In genomic region chr17:332558-333322, GRCh38 we compare ENCODE assay signal across 9 cellular contexts. TPM values are rescaled to one million over a fixed set of nuclear protein-coding genes. Genes with fewer than 3 reads are reported as not detected.
DNase-seq lines count a peak whose midpoint lies in the region; ATAC-seq and TF ChIP-seq lines count a peak whose summit lies in the region.
"Had no signal": no experiment of that assay in that cellular context is flagged by ENCODE, and none has a peak within 500 bp of the region (broad histone marks: within the 10 kb centered on the region; RNA-seq: fewer than 3 reads in every experiment).

No MANE protein-coding gene starts in this region.

- H3K9me3 Mint-ChIP-seq in activated T-helper 1 cell treated with anti-CD3 and anti-CD28 coated beads, Interleukin-12 subunit alpha, Interleukin-12 subunit beta, Interleukin-2, Interleukin-4 antibody, amounts not matched to agents 30 ng/mL and 10 ng/mL and 1 ng/mL, durations not matched to agents 14 hours and 24 hours and 36 hours: no peaks in the 10 kb centered on the region
- H3K9me3 Mint-ChIP-seq in type B pancreatic cell: no peaks in the 10 kb centered on the region

- no peak overlapping the region for H3K4me2 ChIP-seq in Karpas-422 (ENCODE audit: low read depth, low read length, poor library complexity, severe bottlenecking)
- peak overlapping the region; percentile 55 for H3K4me2 ChIP-seq in mesenchymal stem cell (ENCODE audit: low read length, poor library complexity, severe bottlenecking)

- no peak overlapping the region for H4K91ac ChIP-seq in mesenchymal stem cell (ENCODE audit: low read length)

- H3K79me1 ChIP-seq in mesenchymal stem cell (replicated peaks; ENCODE audit: low read length, poor library complexity, severe bottlenecking): peaks cover 28% of the 10 kb centered on the region

- no peak overlapping the region for H3K14ac ChIP-seq in mesenchymal stem cell (ENCODE audit: low read length in 2 of 2)

- WGBS in mesenchymal stem cell: 70% methylated on average over 34 of the region's 34 CpGs
- 44% methylated on average over 32 of the region's 34 CpGs for WGBS in suprapubic skin

- H3K36me3 Mint-ChIP-seq in activated T-helper 1 cell treated with anti-CD3 and anti-CD28 coated beads, Interleukin-12 subunit alpha, Interleukin-12 subunit beta, Interleukin-2, Interleukin-4 antibody, amounts not matched to agents 30 ng/mL and 10 ng/mL and 1 ng/mL, durations not matched to agents 14 hours and 24 hours and 36 hours (ENCODE audit: low read depth): no peaks in the 10 kb centered on the region
- no peaks in the 10 kb centered on the region for H3K36me3 Mint-ChIP-seq in type B pancreatic cell

- H2BK15ac ChIP-seq in mesenchymal stem cell (ENCODE audit: low read depth, poor library complexity, severe bottlenecking): no peak overlapping the region

- TF ChIP-seq CTCF in suprapubic skin (IDR thresholded peaks at IDR 0.05): no peak
- TF ChIP-seq CTCF in type B pancreatic cell (conservative IDR thresholded peaks at IDR 0.05): no peak

- peaks cover 18% of the 10 kb centered on the region for H3K27me3 Mint-ChIP-seq in activated T-helper 1 cell treated with anti-CD3 and anti-CD28 coated beads, Interleukin-12 subunit alpha, Interleukin-12 subunit beta, Interleukin-2, Interleukin-4 antibody, amounts not matched to agents 30 ng/mL and 10 ng/mL and 1 ng/mL, durations not matched to agents 14 hours and 24 hours and 36 hours (ENCODE audit: insufficient read depth)
- peaks cover 14% of the 10 kb centered on the region for H3K27me3 Mint-ChIP-seq in type B pancreatic cell

- H3K4me3 ChIP-seq in Karpas-422 (ENCODE audit: low read length) (no peak overlapping the region), mesenchymal stem cell (ENCODE audit: insufficient read depth in 1 of 2, low read depth in 1 of 2, low read length in 2 of 2) (peak overlapping the region in 1 of 2 experiments; percentile 37), suprapubic skin (peak overlapping the region; percentile 40)

- H3K9ac ChIP-seq in Karpas-422 (ENCODE audit: low read length) (no peak overlapping the region), mesenchymal stem cell (ENCODE audit: low read length) (no peak overlapping the region)

- no peak overlapping the region for H2AK5ac ChIP-seq in mesenchymal stem cell (ENCODE audit: low read length, severe bottlenecking)

- intact Hi-C loops in activated T-helper 1 cell treated with anti-CD3 and anti-CD28 coated beads, Interleukin-12 subunit alpha, Interleukin-12 subunit beta, Interleukin-2, Interleukin-4 antibody, amounts not matched to agents 30 ng/mL and 10 ng/mL and 1 ng/mL, durations not matched to agents 14 hours and 24 hours and 36 hours (cut with micrococcal nuclease): no loop called here

- DNase-seq in Karpas-422: peak; percentile 33
- peak; percentile 48 for DNase-seq in ecto neural progenitor cell (ENCODE audit: low spot score)
- peak; percentile 88 for DNase-seq in mesenchymal stem cell
- DNase-seq in suprapubic skin (ENCODE audit: low spot score in 2 of 2): peak in 1 of 2 donors; percentile 63
- no peak for DNase-seq in activated T-helper 1 cell treated with anti-CD3 and anti-CD28 coated beads, Interleukin-12 subunit alpha, Interleukin-12 subunit beta, Interleukin-2, Interleukin-4 antibody, amounts not matched to agents 30 ng/mL and 10 ng/mL and 1 ng/mL, durations not matched to agents 14 hours and 24 hours and 36 hours (ENCODE audit: low spot score)
- DNase-seq in type B pancreatic cell (ENCODE audit: extremely low spot score, unreplicated experiment): no peak
- DNase-seq: GF-D8 had no signal

- H2AFZ ChIP-seq in Karpas-422 (ENCODE audit: low read length) (no peak overlapping the region), mesenchymal stem cell (ENCODE audit: low read depth, low read length) (no peak overlapping the region)

- peak overlapping the region; percentile 61 for H2BK5ac ChIP-seq in mesenchymal stem cell (ENCODE audit: low read depth, low read length, poor library complexity, severe bottlenecking)

- H3K4me1 ChIP-seq in Karpas-422 (ENCODE audit: low read length): peaks cover 4% of the 10 kb centered on the region
- peaks cover 50% of the 10 kb centered on the region for H3K4me1 ChIP-seq in mesenchymal stem cell (ENCODE audit: control insufficient read depth, insufficient read depth, low read depth, low read length)
- peaks cover 58% of the 10 kb centered on the region for H3K4me1 ChIP-seq in suprapubic skin

- peaks cover 6% of the 10 kb centered on the region for H3K4me1 Mint-ChIP-seq in activated T-helper 1 cell treated with anti-CD3 and anti-CD28 coated beads, Interleukin-12 subunit alpha, Interleukin-12 subunit beta, Interleukin-2, Interleukin-4 antibody, amounts not matched to agents 30 ng/mL and 10 ng/mL and 1 ng/mL, durations not matched to agents 14 hours and 24 hours and 36 hours (ENCODE audit: low read depth)
- H3K4me1 Mint-ChIP-seq in type B pancreatic cell (ENCODE audit: unreplicated experiment): peaks cover 31% of the 10 kb centered on the region

- H2BK12ac ChIP-seq in mesenchymal stem cell (ENCODE audit: low read length in 2 of 2): peak overlapping the region; percentile 25 to 69

- H3K27ac ChIP-seq in Karpas-422 (ENCODE audit: low read length) (no peak overlapping the region), mesenchymal stem cell (ENCODE audit: low read length, poor library complexity, severe bottlenecking) (peak overlapping the region; percentile 68), suprapubic skin (peak overlapping the region; percentile 65)

- H4K8ac ChIP-seq in mesenchymal stem cell (ENCODE audit: low read length): peak overlapping the region; percentile 83

- no peaks in the 10 kb centered on the region for H4K20me1 ChIP-seq in Karpas-422 (ENCODE audit: insufficient read depth, low read depth, low read length)

- no peaks in the 10 kb centered on the region for H3K79me2 ChIP-seq in Karpas-422 (ENCODE audit: low read length)

- H3K9me3 ChIP-seq in Karpas-422 (ENCODE audit: low read length): no peaks in the 10 kb centered on the region
- H3K9me3 ChIP-seq in mesenchymal stem cell (ENCODE audit: control insufficient read depth, low read length): no peaks in the 10 kb centered on the region
- no peaks in the 10 kb centered on the region for H3K9me3 ChIP-seq in suprapubic skin

- H3K23ac ChIP-seq in mesenchymal stem cell (ENCODE audit: low read length in 2 of 2): peak overlapping the region in 1 of 2 experiments; percentile 68

- H3K27ac Mint-ChIP-seq in activated T-helper 1 cell treated with anti-CD3 and anti-CD28 coated beads, Interleukin-12 subunit alpha, Interleukin-12 subunit beta, Interleukin-2, Interleukin-4 antibody, amounts not matched to agents 30 ng/mL and 10 ng/mL and 1 ng/mL, durations not matched to agents 14 hours and 24 hours and 36 hours: no peak overlapping the region
- H3K27ac Mint-ChIP-seq in type B pancreatic cell: no peak overlapping the region

- H3K4me3 Mint-ChIP-seq in activated T-helper 1 cell treated with anti-CD3 and anti-CD28 coated beads, Interleukin-12 subunit alpha, Interleukin-12 subunit beta, Interleukin-2, Interleukin-4 antibody, amounts not matched to agents 30 ng/mL and 10 ng/mL and 1 ng/mL, durations not matched to agents 14 hours and 24 hours and 36 hours: no peak overlapping the region
- H3K4me3 Mint-ChIP-seq in type B pancreatic cell: no peak overlapping the region

- TF ChIP-seq EP300 in suprapubic skin (IDR thresholded peaks at IDR 0.05): no peak

- no peak for TF ChIP-seq POLR2A in suprapubic skin (IDR thresholded peaks at IDR 0.05)

- no peaks in the 10 kb centered on the region for H3K36me3 ChIP-seq in Karpas-422 (ENCODE audit: insufficient read depth, low read length)
- H3K36me3 ChIP-seq in mesenchymal stem cell (ENCODE audit: control insufficient read depth in 1 of 2, insufficient read depth in 2 of 2, low read depth in 1 of 2, low read length in 2 of 2): peaks cover 0 to 15% of the 10 kb centered on the region in 2 experiments
- no peaks in the 10 kb centered on the region for H3K36me3 ChIP-seq in suprapubic skin

- H3K27me3 ChIP-seq in Karpas-422 (ENCODE audit: low read length) (no peaks in the 10 kb centered on the region), mesenchymal stem cell (ENCODE audit: control insufficient read depth in 1 of 2, insufficient read depth in 1 of 2, low read length in 2 of 2) (peaks cover 0 to 56% of the 10 kb centered on the region in 2 experiments), suprapubic skin (no peaks in the 10 kb centered on the region)

- ATAC-seq in HG02852 (IDR thresholded peaks at IDR 0.05; ENCODE audit: unreplicated experiment): no peak
- no peak for ATAC-seq in HG03571 (IDR thresholded peaks at IDR 0.05; ENCODE audit: unreplicated experiment)

- no peaks in the 10 kb centered on the region for H3K9me2 ChIP-seq in Karpas-422 (replicated peaks; ENCODE audit: insufficient read depth, low read length)

- no peak overlapping the region for H2BK120ac ChIP-seq in mesenchymal stem cell (ENCODE audit: low read depth, low read length)

- H3K4ac ChIP-seq in mesenchymal stem cell (ENCODE audit: low read depth in 1 of 2, low read length in 2 of 2): peak overlapping the region; percentile 18 to 44

- H3K18ac ChIP-seq in mesenchymal stem cell (ENCODE audit: low read depth in 1 of 2, low read length in 2 of 2): peak overlapping the region; percentile 19 to 92

RNA-seq across cellular contexts. Expression of gene RPH3AL, which starts 19.9 kb away (rescaled TPM):
- total RNA-seq in Karpas-422 (2014; rRNA removed; shearing (Covaris generic); ENCODE audit: low replicate concordance): 0.29 TPM in 1 of 2 replicates, not detected in the other
- 4.0 TPM for polyA plus RNA-seq in mesenchymal stem cell (2013, experiment 1 of 2)
- polyA plus RNA-seq in mesenchymal stem cell (2013, experiment 2 of 2): 3.6 TPM
- 10 to 100 TPM in 2 of 4 donors, 1 to 10 TPM in 2; 1.7 to 39.5 (median 10.9) TPM for total RNA-seq in suprapubic skin
- 2.3 and 3.2 TPM in 2 replicates for total RNA-seq in activated T-helper 1 cell treated with anti-CD3 and anti-CD28 coated beads, Interleukin-12 subunit alpha, Interleukin-12 subunit beta, Interleukin-2, Interleukin-4 antibody, amounts not matched to agents 30 ng/mL and 10 ng/mL and 1 ng/mL, durations not matched to agents 14 hours and 24 hours and 36 hours
- total RNA-seq in type B pancreatic cell (ENCODE audit: low replicate concordance): 13.5 and 14.9 TPM in 2 replicates

Comparison
In these comparisons a context has a peak if more than half of its experiments do, and no peak if none do; other contexts are left out.
1. DNase-seq: peak in Karpas-422 (single experiment), ecto neural progenitor cell (single experiment) and mesenchymal stem cell (single experiment); none in activated T-helper 1 cell treated with anti-CD3 and anti-CD28 coated beads, Interleukin-12 subunit alpha, Interleukin-12 subunit beta, Interleukin-2, Interleukin-4 antibody, amounts not matched to agents 30 ng/mL and 10 ng/mL and 1 ng/mL, durations not matched to agents 14 hours and 24 hours and 36 hours (single experiment) and type B pancreatic cell (single experiment).